8 cellular contexts compared by ENCODE assay signal in the genomic region with DNA sequence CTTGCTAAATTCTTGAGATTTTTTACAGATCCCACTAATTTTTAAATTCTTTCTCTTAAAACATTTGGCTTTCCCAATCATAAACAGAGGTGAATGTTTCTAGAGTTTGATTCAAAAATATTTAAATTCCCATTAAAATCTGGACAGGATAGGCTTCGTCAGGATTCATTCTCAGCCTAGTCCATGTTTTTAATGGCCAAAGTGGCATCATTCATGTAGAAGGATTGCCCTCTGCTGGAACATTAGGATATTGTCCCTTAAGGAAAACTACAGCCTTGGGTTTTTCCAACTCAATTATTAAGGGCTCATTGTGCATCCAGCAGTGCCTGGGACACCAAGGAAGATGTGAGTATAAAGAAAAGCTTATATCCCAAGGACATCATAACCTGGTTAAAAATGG.
DNase-seq lines count a peak whose midpoint lies in the region; ATAC-seq and TF ChIP-seq lines count a peak whose summit lies in the region.

No MANE protein-coding gene starts in this region.

- H3K79me2 ChIP-seq in PC-3 (ENCODE audit: low read length) = no peaks in the 10 kb centered on the region

- no peaks in the 10 kb centered on the region for H3K9me3 Mint-ChIP-seq in Caco-2 (ENCODE audit: unreplicated experiment)

- CTCF ChIA-PET in Caco-2 (lab: Charles Lee) = interaction anchor here (1.2 kb wide), 1 partner anchor 69 kb away, joined by 5 read pairs; no protein-coding TSS in a partner anchor
- CTCF ChIA-PET in PC-3 (lab: Charles Lee) = no interaction called here

- DNase-seq in Caco-2 = peak in 1 of 2 experiments; percentile 13
- peak; percentile 41 for DNase-seq in HT1080 (ENCODE audit: low read depth)
- DNase-seq in PC-3 = peak; percentile 53
- peak; percentile 27 for DNase-seq in neuronal stem cell (ENCODE audit: low spot score)

- no peaks in the 10 kb centered on the region for H4K20me1 ChIP-seq in PC-3 (ENCODE audit: low read length)

- H4K8ac ChIP-seq in neuronal stem cell (ENCODE audit: low read depth, low read length) = no peak overlapping the region

- no peak overlapping the region for H2BK15ac ChIP-seq in neuronal stem cell (ENCODE audit: low read length)

- no peak overlapping the region for H3K14ac ChIP-seq in neuronal stem cell (ENCODE audit: low read length)

- H2AFZ ChIP-seq in PC-3 (ENCODE audit: low read length) = no peak overlapping the region
- no peak overlapping the region for H2AFZ ChIP-seq in neuronal stem cell (ENCODE audit: low read length)

- no peak overlapping the region for H2AK5ac ChIP-seq in neuronal stem cell (ENCODE audit: low read depth, low read length)

- no peak overlapping the region for H3K27ac ChIP-seq in PC-3 (ENCODE audit: low read length)
- H3K27ac ChIP-seq in neuronal stem cell (replicated peaks; ENCODE audit: low read length) = no peak overlapping the region

- no peak overlapping the region for H3K23ac ChIP-seq in neuronal stem cell (ENCODE audit: low read depth, low read length, poor library complexity)

- H3K27me3 Mint-ChIP-seq in Caco-2 (ENCODE audit: insufficient read depth, unreplicated experiment) = no peaks in the 10 kb centered on the region

- H3K9ac ChIP-seq in PC-3 (ENCODE audit: low read length) = no peak overlapping the region
- H3K9ac ChIP-seq in neuronal stem cell (ENCODE audit: low read depth, low read length, poor library complexity) = no peak overlapping the region

- no peak overlapping the region for H3K18ac ChIP-seq in neuronal stem cell (ENCODE audit: low read length)

- H2BK5ac ChIP-seq in neuronal stem cell (ENCODE audit: low read length) = no peak overlapping the region

- no peaks in the 10 kb centered on the region for H3K36me3 Mint-ChIP-seq in Caco-2 (ENCODE audit: insufficient read depth, unreplicated experiment)

- no peak overlapping the region for H4K91ac ChIP-seq in neuronal stem cell (ENCODE audit: low read depth, low read length, poor library complexity)

- intact Hi-C loops in Caco-2 (cut with micrococcal nuclease; ENCODE audit: unreplicated experiment) (loop anchor here (1.0 to 10.0 kb wide), 3 partner anchors 69 to 660 kb away; no protein-coding TSS in a partner anchor), PC-3 (cut with micrococcal nuclease) (loop anchor here (1.0 to 10.0 kb wide), 3 partner anchors 69 to 661 kb away; a partner anchor contains a TSS)

- H3K9me2 ChIP-seq in PC-3 (replicated peaks; ENCODE audit: low read length) = no peaks in the 10 kb centered on the region

- H3K27me3 ChIP-seq in Caco-2 (replicated peaks; ENCODE audit: control insufficient read depth, insufficient read depth, low read length) (no peaks in the 10 kb centered on the region), PC-3 (ENCODE audit: low read length) (no peaks in the 10 kb centered on the region), neuronal stem cell (ENCODE audit: control insufficient read depth in 3 of 3, insufficient read depth in 3 of 3, low read depth in 1 of 3, low read length in 3 of 3) (no peaks in the 10 kb centered on the region)

- H3K27ac Mint-ChIP-seq in Caco-2 (ENCODE audit: unreplicated experiment) = no peak overlapping the region

- H3K4me2 ChIP-seq in PC-3 (ENCODE audit: low read length) (no peak overlapping the region), neuronal stem cell (ENCODE audit: insufficient read depth, low read length, poor library complexity, severe bottlenecking) (no peak overlapping the region)

- no CpG with 5 or more reads among the region's 1 CpG for WGBS in neuronal stem cell (ENCODE audit: extremely low coverage in 2 of 2, insufficient read length in 2 of 2, insufficient replicate concordance in 1 of 2), 2 donors

- POLR2A ChIA-PET in Caco-2 (lab: Charles Lee) (no interaction called here), PC-3 (lab: Charles Lee; ENCODE audit: unreplicated experiment) (no interaction called here)

- H3K4me3 ChIP-seq in Caco-2 (ENCODE audit: low read depth, low read length) = no peak overlapping the region
- no peak overlapping the region for H3K4me3 ChIP-seq in PC-3 (ENCODE audit: low read length)
- no peak overlapping the region for H3K4me3 ChIP-seq in neuronal stem cell (ENCODE audit: low read length in 2 of 2)

- TF ChIP-seq CTCF in Caco-2 (IDR thresholded peaks at IDR 0.05; ENCODE audit: insufficient read depth in 1 of 2, low read depth in 1 of 2, low read length in 1 of 2, severe bottlenecking in 1 of 2, unreplicated experiment in 1 of 2) (peak; percentile 14 to 31), PC-3 (conservative IDR thresholded peaks at IDR 0.05; ENCODE audit: low read depth, low read length) (peak; percentile 57)

- H2BK12ac ChIP-seq in neuronal stem cell (ENCODE audit: low read length) = no peak overlapping the region

- H3K4me1 ChIP-seq in Caco-2 = no peaks in the 10 kb centered on the region
- H3K4me1 ChIP-seq in PC-3 (ENCODE audit: insufficient read depth, low read length) = no peaks in the 10 kb centered on the region
- H3K4me1 ChIP-seq in neuronal stem cell (ENCODE audit: control insufficient read depth in 2 of 2, insufficient read depth in 1 of 2, low read depth in 1 of 2, low read length in 2 of 2) = no peaks in the 10 kb centered on the region

- BruUV-seq in Caco-2 (replicated peaks; lab: Mats Ljungman, UMichigan) (no TSS peak), PC-3 (replicated peaks; lab: Mats Ljungman, UMichigan) (no TSS peak)

- no peak overlapping the region for H2BK120ac ChIP-seq in neuronal stem cell (ENCODE audit: low read depth, low read length)

- H3F3A ChIP-seq in PC-3 (ENCODE audit: low read length, unreplicated experiment) = no peaks in the 10 kb centered on the region

- H3K9me3 ChIP-seq in Caco-2 (no peaks in the 10 kb centered on the region), PC-3 (ENCODE audit: low read length) (no peaks in the 10 kb centered on the region), neuronal stem cell (replicated peaks in 1 of 2; ENCODE audit: control insufficient read depth in 2 of 2, insufficient read depth in 1 of 2, low read depth in 1 of 2, low read length in 2 of 2) (peaks cover under 1 to 2% of the 10 kb centered on the region in 2 donors)

- no peak overlapping the region for H3K4me3 Mint-ChIP-seq in Caco-2 (ENCODE audit: unreplicated experiment)

- H3K36me3 ChIP-seq in Caco-2 (ENCODE audit: control insufficient read depth, insufficient read depth, low read length) (no peaks in the 10 kb centered on the region), PC-3 (ENCODE audit: low read depth, low read length) (no peaks in the 10 kb centered on the region), neuronal stem cell (replicated peaks in 1 of 2; ENCODE audit: control insufficient read depth in 2 of 2, insufficient read depth in 2 of 2, low read length in 2 of 2) (peaks cover 23 to 67% of the 10 kb centered on the region in 2 donors)

- H3K4ac ChIP-seq in neuronal stem cell (ENCODE audit: low read length) = no peak overlapping the region

- peak; percentile 56 for ATAC-seq in PC-3
- peak; percentile 62 for ATAC-seq in esophagus mucosa
- ATAC-seq in GM18873 (IDR thresholded peaks at IDR 0.05; ENCODE audit: low FRiP score, unreplicated experiment) = no peak
- ATAC-seq in GM21786 (IDR thresholded peaks at IDR 0.05; ENCODE audit: unreplicated experiment) = no peak
- ATAC-seq in HG02678 (IDR thresholded peaks at IDR 0.05; ENCODE audit: unreplicated experiment) = no peak

- H3K4me1 Mint-ChIP-seq in Caco-2 (ENCODE audit: low read depth, unreplicated experiment) = no peaks in the 10 kb centered on the region

- H3K79me1 ChIP-seq in neuronal stem cell (ENCODE audit: low read depth, low read length) = no peaks in the 10 kb centered on the region

Comparison
In these comparisons a context has a peak if more than half of its experiments do, and no peak if none do; other contexts are left out.
1. ATAC-seq: peak in PC-3 (single experiment) and esophagus mucosa (single experiment); none in GM18873 (single experiment), GM21786 (single experiment) and HG02678 (single experiment).